In the genomic region with DNA sequence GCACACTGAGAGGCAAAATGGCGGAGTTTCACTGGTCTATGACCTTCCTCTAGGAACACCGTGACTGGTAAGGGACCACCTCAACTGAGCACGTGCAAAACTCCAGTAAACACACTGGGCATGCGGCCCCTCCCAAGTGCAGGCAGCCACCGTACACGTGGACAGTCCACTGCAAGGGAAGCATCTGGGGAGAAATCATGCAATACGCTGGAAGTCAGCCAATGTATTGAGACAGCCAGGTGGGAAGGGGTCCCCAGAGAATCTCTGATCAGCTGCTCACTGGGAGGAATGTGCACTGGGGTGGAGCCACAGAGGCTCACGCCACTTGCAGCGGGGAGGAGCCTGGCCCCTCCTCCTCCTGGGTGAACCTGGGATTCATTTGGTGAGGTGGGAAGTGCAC, we compare ENCODE assay signal across 2 cellular contexts.
TF ChIP-seq lines count a peak whose summit lies in the region.

No MANE protein-coding gene starts in this region.

TF ChIP-seq in H1, 55 proteins besides CTCF, POLR2A, EP300 and RAD21:
- TF ChIP-seq JUN (IDR thresholded peaks at IDR 0.05; ENCODE audit: low read depth, low read length) (no peak), POLR2AphosphoS5 (IDR thresholded peaks at IDR 0.05; ENCODE audit: low read depth, low read length) (no peak), GTF2F1 (IDR thresholded peaks at IDR 0.05; ENCODE audit: borderline replicate concordance, low read depth, low read length) (no peak), CHD2 (IDR thresholded peaks at IDR 0.05; ENCODE audit: low read length) (no peak), KDM5A (IDR thresholded peaks at IDR 0.05; ENCODE audit: low read length) (no peak), CEBPB (IDR thresholded peaks at IDR 0.05; ENCODE audit: low read depth, low read length) (no peak), BRCA1 (IDR thresholded peaks at IDR 0.05; ENCODE audit: low read depth, low read length) (no peak), POU5F1 (IDR thresholded peaks at IDR 0.05; ENCODE audit: low read depth, low read length) (no peak), SAP30 (IDR thresholded peaks at IDR 0.05; ENCODE audit: insufficient read depth, insufficient replicate concordance, low read length) (no peak), TAF1 (IDR thresholded peaks at IDR 0.05; ENCODE audit: low read depth, low read length) (no peak), CTBP2 (IDR thresholded peaks at IDR 0.05; ENCODE audit: borderline replicate concordance, insufficient read depth, insufficient read length, low read length) (no peak), TBP (IDR thresholded peaks at IDR 0.05; ENCODE audit: low read depth, low read length) (no peak), MAFK (IDR thresholded peaks at IDR 0.05; ENCODE audit: low read depth, low read length) (no peak), TAF7 (optimal IDR thresholded peaks at IDR 0.05; ENCODE audit: borderline replicate concordance, low read depth, low read length) (no peak)
TF ChIP-seq in H1: peak in this region for 0.

TF ChIP-seq in SK-N-SH, 30 proteins besides CTCF, POLR2A, EP300 and RAD21 (continued from another document):
- TF ChIP-seq POLR2AphosphoS5 (IDR thresholded peaks at IDR 0.05; ENCODE audit: low read depth, low read length) (no peak), MXI1 (IDR thresholded peaks at IDR 0.05; ENCODE audit: low read depth, low read length) (no peak), MEF2A (IDR thresholded peaks at IDR 0.05; ENCODE audit: borderline replicate concordance, low read depth) (no peak), NFIC (IDR thresholded peaks at IDR 0.05; ENCODE audit: borderline replicate concordance) (no peak), RCOR1 (IDR thresholded peaks at IDR 0.05; ENCODE audit: low read length) (no peak), GABPA (IDR thresholded peaks at IDR 0.05; ENCODE audit: low read depth) (no peak), NRF1 (IDR thresholded peaks at IDR 0.05; ENCODE audit: low read depth, low read length) (no peak), RXRA (IDR thresholded peaks at IDR 0.05; ENCODE audit: borderline replicate concordance, low read depth) (no peak), CHD2 (IDR thresholded peaks at IDR 0.05; ENCODE audit: low read length, partially characterized antibody) (no peak), TEAD4 (IDR thresholded peaks at IDR 0.05; ENCODE audit: borderline replicate concordance, insufficient read depth) (no peak), TCF12 (IDR thresholded peaks at IDR 0.05) (no peak), RFX5 (IDR thresholded peaks at IDR 0.05; ENCODE audit: low read length) (no peak), FOXJ3 (CRISPR knock-in tag; IDR thresholded peaks at IDR 0.05) (no peak), TAF1 (IDR thresholded peaks at IDR 0.05; ENCODE audit: borderline replicate concordance, low read depth, low read length) (no peak), SMC3 (IDR thresholded peaks at IDR 0.05; ENCODE audit: low read depth, low read length) (no peak), GATA2 (CRISPR knock-in tag; IDR thresholded peaks at IDR 0.05) (no peak)
- TF ChIP-seq, protein P1, sequence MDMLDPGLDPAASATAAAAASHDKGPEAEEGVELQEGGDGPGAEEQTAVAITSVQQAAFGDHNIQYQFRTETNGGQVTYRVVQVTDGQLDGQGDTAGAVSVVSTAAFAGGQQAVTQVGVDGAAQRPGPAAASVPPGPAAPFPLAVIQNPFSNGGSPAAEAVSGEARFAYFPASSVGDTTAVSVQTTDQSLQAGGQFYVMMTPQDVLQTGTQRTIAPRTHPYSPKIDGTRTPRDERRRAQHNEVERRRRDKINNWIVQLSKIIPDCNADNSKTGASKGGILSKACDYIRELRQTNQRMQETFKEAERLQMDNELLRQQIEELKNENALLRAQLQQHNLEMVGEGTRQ (IDR thresholded peaks at IDR 0.05; ENCODE audit: borderline replicate concordance, low read depth, low read length), result no peak
- TF ChIP-seq, protein P2, sequence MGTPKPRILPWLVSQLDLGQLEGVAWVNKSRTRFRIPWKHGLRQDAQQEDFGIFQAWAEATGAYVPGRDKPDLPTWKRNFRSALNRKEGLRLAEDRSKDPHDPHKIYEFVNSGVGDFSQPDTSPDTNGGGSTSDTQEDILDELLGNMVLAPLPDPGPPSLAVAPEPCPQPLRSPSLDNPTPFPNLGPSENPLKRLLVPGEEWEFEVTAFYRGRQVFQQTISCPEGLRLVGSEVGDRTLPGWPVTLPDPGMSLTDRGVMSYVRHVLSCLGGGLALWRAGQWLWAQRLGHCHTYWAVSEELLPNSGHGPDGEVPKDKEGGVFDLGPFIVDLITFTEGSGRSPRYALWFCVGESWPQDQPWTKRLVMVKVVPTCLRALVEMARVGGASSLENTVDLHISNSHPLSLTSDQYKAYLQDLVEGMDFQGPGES (IDR thresholded peaks at IDR 0.05; ENCODE audit: low read depth, low read length), result no peak
- TF ChIP-seq, protein P3, sequence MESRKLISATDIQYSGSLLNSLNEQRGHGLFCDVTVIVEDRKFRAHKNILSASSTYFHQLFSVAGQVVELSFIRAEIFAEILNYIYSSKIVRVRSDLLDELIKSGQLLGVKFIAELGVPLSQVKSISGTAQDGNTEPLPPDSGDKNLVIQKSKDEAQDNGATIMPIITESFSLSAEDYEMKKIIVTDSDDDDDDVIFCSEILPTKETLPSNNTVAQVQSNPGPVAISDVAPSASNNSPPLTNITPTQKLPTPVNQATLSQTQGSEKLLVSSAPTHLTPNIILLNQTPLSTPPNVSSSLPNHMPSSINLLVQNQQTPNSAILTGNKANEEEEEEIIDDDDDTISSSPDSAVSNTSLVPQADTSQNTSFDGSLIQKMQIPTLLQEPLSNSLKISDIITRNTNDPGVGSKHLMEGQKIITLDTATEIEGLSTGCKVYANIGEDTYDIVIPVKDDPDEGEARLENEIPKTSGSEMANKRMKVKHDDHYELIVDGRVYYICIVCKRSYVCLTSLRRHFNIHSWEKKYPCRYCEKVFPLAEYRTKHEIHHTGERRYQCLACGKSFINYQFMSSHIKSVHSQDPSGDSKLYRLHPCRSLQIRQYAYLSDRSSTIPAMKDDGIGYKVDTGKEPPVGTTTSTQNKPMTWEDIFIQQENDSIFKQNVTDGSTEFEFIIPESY (IDR thresholded peaks at IDR 0.05; ENCODE audit: borderline replicate concordance, low read depth), result no peak
